Comparison of ENCODE assay signal across 8 cellular contexts in the genomic region with DNA sequence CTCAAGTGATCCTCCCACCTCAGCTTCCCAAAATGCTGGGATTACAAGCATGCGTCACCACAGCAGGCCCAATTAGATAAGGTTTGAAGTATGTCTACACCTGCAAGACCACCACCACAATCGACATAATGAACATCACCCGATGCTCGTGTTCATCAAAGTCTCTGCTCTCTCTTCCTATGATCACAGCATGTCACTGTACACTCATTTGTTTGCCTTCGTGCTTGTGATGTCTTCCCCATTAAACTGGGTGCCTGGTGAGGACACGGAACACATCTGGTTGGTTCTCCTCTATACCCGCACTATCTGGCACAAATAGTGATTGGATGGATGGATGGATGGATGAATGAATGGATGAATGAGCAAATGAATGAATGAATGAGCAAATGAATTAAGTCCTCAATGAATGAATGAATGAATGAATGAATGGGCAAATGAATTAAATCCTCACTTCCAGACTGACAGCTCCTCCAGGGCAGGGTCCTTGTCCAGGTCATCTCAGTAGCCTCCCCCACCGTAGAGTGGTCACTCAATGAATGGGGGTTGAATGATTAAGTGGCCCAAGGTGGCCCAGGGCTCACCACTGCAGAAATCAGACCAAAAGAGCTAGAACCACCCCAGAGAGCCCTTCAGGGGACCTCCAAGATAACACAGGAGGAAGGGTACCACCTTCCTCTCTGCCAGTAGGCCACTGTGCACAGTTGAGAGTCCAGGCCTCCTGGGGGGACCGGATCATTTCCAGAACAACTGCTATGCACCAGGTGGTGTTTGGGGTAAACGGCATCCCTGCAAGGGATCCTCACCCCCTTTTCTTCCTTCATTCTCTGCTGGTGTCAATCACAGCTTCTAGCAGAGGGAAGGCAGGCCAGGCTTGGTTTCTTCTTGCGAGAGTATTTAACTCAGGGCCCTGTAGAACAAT. TPM values are rescaled to one million over a fixed set of nuclear protein-coding genes. Genes with fewer than 3 reads are reported as not detected.
DNase-seq lines count a peak whose midpoint lies in the region; ATAC-seq and TF ChIP-seq lines count a peak whose summit lies in the region.

No MANE protein-coding gene starts in this region.

- in situ Hi-C loops in SK-MEL-5 (cut with HindIII; ENCODE audit: low pct_unique_long_range_greater_than_20kb, low sequenced_read_pairs), result no loop called here

- H3K27ac ChIP-seq in coronary artery, result peak overlapping the region in 1 of 2 donors; percentile 100

- H3K9me3 Mint-ChIP-seq in nephron progenitor cell, result no peaks in the 10 kb centered on the region

- H3K4me3 ChIP-seq in coronary artery, result peak overlapping the region; percentile 99

- DNase-seq in stimulated activated CD4-positive, alpha-beta T cell treated with anti-CD3 and anti-CD28 coated beads, Interleukin-12 subunit alpha, Interleukin-12 subunit beta, amount 100 ng/mL, for 4 hours, result peak; percentile 37
- no peak for DNase-seq in stimulated activated CD4-positive, alpha-beta T cell treated with anti-CD3 and anti-CD28 coated beads, Interleukin-1b, Interleukin-23, amount 100 ng/mL, for 48 hours
- DNase-seq in SK-MEL-5 (ENCODE audit: low read depth, low spot score), result peak; percentile 58
- DNase-seq in coronary artery (ENCODE audit: low spot score), result no peak
- DNase-seq in nephron progenitor cell, result no peak

- H3K4me1 Mint-ChIP-seq in nephron progenitor cell, result peaks cover 30% of the 10 kb centered on the region

- TF ChIP-seq CTCF in coronary artery (IDR thresholded peaks at IDR 0.05) (no peak), nephron progenitor cell (IDR thresholded peaks at IDR 0.05) (no peak)

- peak overlapping the region; percentile 37 for H3K27ac Mint-ChIP-seq in nephron progenitor cell

- peak overlapping the region; percentile 3 for H3K4me3 Mint-ChIP-seq in nephron progenitor cell

- no peak for ATAC-seq in GM21717 (IDR thresholded peaks at IDR 0.05; ENCODE audit: unreplicated experiment)
- no peak for ATAC-seq in GM21723 (IDR thresholded peaks at IDR 0.05; ENCODE audit: unreplicated experiment)
- no peak for ATAC-seq in HG03095 (IDR thresholded peaks at IDR 0.05; ENCODE audit: unreplicated experiment)

- peaks cover 6% of the 10 kb centered on the region for H3K27me3 Mint-ChIP-seq in nephron progenitor cell (ENCODE audit: low read depth, poor library complexity)

- peaks cover 50% of the 10 kb centered on the region for H3K36me3 Mint-ChIP-seq in nephron progenitor cell (ENCODE audit: low read depth)

RNA-seq across cellular contexts. Expression of a gene that starts 4.9 kb away (rescaled TPM):
- total RNA-seq in SK-MEL-5 (2014; rRNA removed; shearing (Covaris generic)), result 2,003 and 2,103 TPM in 2 replicates
- polyA plus RNA-seq in SK-MEL-5 (2015; cell fraction: cytosol; rRNA removed), result 4,509 and 4,589 TPM in 2 replicates
- 1,180 and 1,505 TPM in 2 replicates for polyA plus RNA-seq in SK-MEL-5 (2015; cell fraction: nucleus; rRNA removed)

RNA-seq across cellular contexts. Expression of a gene that starts 11.9 kb away (rescaled TPM):
- total RNA-seq in SK-MEL-5 (2014; rRNA removed; shearing (Covaris generic)), result 2.2 and 3.0 TPM in 2 replicates
- 19.2 and 20.7 TPM in 2 replicates for polyA plus RNA-seq in SK-MEL-5 (2015; cell fraction: cytosol; rRNA removed)
- polyA plus RNA-seq in SK-MEL-5 (2015; cell fraction: nucleus; rRNA removed), result 10.8 and 15.1 TPM in 2 replicates

Comparison
In these comparisons a context has a peak if more than half of its experiments do, and no peak if none do; other contexts are left out.
1. DNase-seq: peak in stimulated activated CD4-positive, alpha-beta T cell treated with anti-CD3 and anti-CD28 coated beads, Interleukin-12 subunit alpha, Interleukin-12 subunit beta, amount 100 ng/mL, for 4 hours (single experiment) and SK-MEL-5 (single experiment); none in stimulated activated CD4-positive, alpha-beta T cell treated with anti-CD3 and anti-CD28 coated beads, Interleukin-1b, Interleukin-23, amount 100 ng/mL, for 48 hours (single experiment), coronary artery (single experiment) and nephron progenitor cell (single experiment).